8 cellular contexts compared by ENCODE assay signal in genomic region chr2:206085742-206086445, GRCh38. TPM values are rescaled to one million over a fixed set of nuclear protein-coding genes. Genes with fewer than 3 reads are reported as not detected.
DNase-seq lines count a peak whose midpoint lies in the region; FAIRE-seq and TF ChIP-seq lines count a peak whose summit lies in the region.

Gene INO80D, minus strand, starts transcription at chr2:206086174. Its CDS starts 23,158 bp downstream, at chr2:206063016.

- no peaks in the 10 kb centered on the region; the same call in 1 of the 2 replicates for H3K36me3 ChIP-seq in ES-I3 (ENCODE audit: insufficient read depth, low read length)

- H3K9me3 ChIP-seq in ES-I3 (ENCODE audit: control insufficient read depth, insufficient read depth, low read length) = no peaks in the 10 kb centered on the region

- no peak for FAIRE-seq in frontal cortex (lab: Jason Lieb, UNC)

- H3K9ac ChIP-seq in ES-I3 (ENCODE audit: low read depth, low read length) = peak within 1 kb of the TSS; percentile 100

- TF ChIP-seq CTCF in LNCAP (IDR thresholded peaks at IDR 0.05) = 0 out of 2 replicates have a peak, but pooled peaks have one; percentile 34

- peaks cover 14% of the 10 kb centered on the region for H3K4me1 ChIP-seq in ES-I3 (ENCODE audit: insufficient read depth, low read length)

- DNase-seq in GOT3 (lab: John Stamatoyannopoulos, UW) = peak; percentile 44
- peak; percentile 56 for DNase-seq in SIG-M5 (lab: John Stamatoyannopoulos, UW)
- DNase-seq in activated gamma-delta T cell treated with Interleukin-2 at 50 U/mL for 16 hours = peak; percentile 72
- peak; percentile 63 to 74 for DNase-seq in frontal cortex (ENCODE audit: low spot score in 2 of 2)
- peak; percentile 50 for DNase-seq in non-pigmented ciliary epithelial cell (ENCODE audit: low read depth)
- peak; percentile 84 for DNase-seq in superior temporal gyrus (ENCODE audit: extremely low spot score)

RNA-seq across cellular contexts. Expression of gene INO80D, which starts in this region (rescaled TPM):
- 16.3 TPM for total RNA-seq in frontal cortex

Comparison
In these comparisons a context has a peak if more than half of its experiments do, and no peak if none do; other contexts are left out.
1. Peak in every context shown above with its lines: DNase-seq.